In genomic region chr11:19080579-19080993, GRCh38 we compare ENCODE assay signal across 1 cellular context.
TF ChIP-seq lines count a peak whose summit lies in the region.

No MANE protein-coding gene starts in this region.

TF ChIP-seq in K562, 482 proteins besides CTCF, POLR2A, EP300 and RAD21 (continued from another document):
- TF ChIP-seq TFE3 (CRISPR knock-in tag; IDR thresholded peaks at IDR 0.05) (peak; percentile 55), ESRRB (CRISPR knock-in tag; IDR thresholded peaks at IDR 0.05; ENCODE audit: borderline replicate concordance) (no peak), ZNF324 (CRISPR knock-in tag; IDR thresholded peaks at IDR 0.05) (no peak), USF2 (CRISPR knock-in tag; IDR thresholded peaks at IDR 0.05) (peak; percentile 70)
TF ChIP-seq in K562: peak in this region for 4.
